ENCODE assay signal across 30 cellular contexts in genomic region chr13:45433381-45433790, GRCh38. TPM values are rescaled to one million over a fixed set of nuclear protein-coding genes. Genes with fewer than 3 reads are reported as not detected.
DNase-seq lines count a peak whose midpoint lies in the region; ATAC-seq, FAIRE-seq and TF ChIP-seq lines count a peak whose summit lies in the region.
"Had no signal": no experiment of that assay in that cellular context is flagged by ENCODE, and none has a peak within 500 bp of the region (broad histone marks: within the 10 kb centered on the region; RNA-seq: fewer than 3 reads in every experiment).

No MANE protein-coding gene starts in this region.

- H3K4me1 Mint-ChIP-seq in neural progenitor cell (peaks cover 6% of the 10 kb centered on the region), Calu3 (ENCODE audit: low read depth, unreplicated experiment) (no peaks in the 10 kb centered on the region)

- H3K9me3 ChIP-seq in right cardiac atrium (ENCODE audit: control insufficient read depth, low read length) (no peaks in the 10 kb centered on the region), neural progenitor cell (ENCODE audit: low read depth) (no peaks in the 10 kb centered on the region), transverse colon (no peaks in the 10 kb centered on the region)
- H3K9me3 ChIP-seq: mucosa of descending colon, tibial artery had no signal

- TF ChIP-seq EP300 in transverse colon (IDR thresholded peaks at IDR 0.05; ENCODE audit: low read depth): no peak

- H3K4me3 Mint-ChIP-seq in neural progenitor cell: no peak overlapping the region
- no peak overlapping the region for H3K4me3 Mint-ChIP-seq in Calu3 (ENCODE audit: low read depth, unreplicated experiment)
- H3K4me3 Mint-ChIP-seq: activated CD4-positive, alpha-beta memory T cell treated with anti-CD3 and anti-CD28 coated beads, Interleukin-2, amount 10 ng/mL, durations not matched to agents 7 days and 5 days; effector memory CD8-positive, alpha-beta T cell; T-helper 1 cell treated with Interleukin-12 subunit alpha and Interleukin-12 subunit beta and Interleukin-4 antibody, amounts not matched to agents 30 μg/mL and 1 μg/mL, for 36 hours had no signal

- FAIRE-seq in D721Med (lab: Jason Lieb, UNC): no peak
- FAIRE-seq: bronchial epithelial cell, frontal cortex had no signal

- no peaks in the 10 kb centered on the region for H3K36me3 Mint-ChIP-seq in neural progenitor cell
- no peaks in the 10 kb centered on the region for H3K36me3 Mint-ChIP-seq in Calu3 (ENCODE audit: insufficient read depth, unreplicated experiment)

- DNase-seq in Right ventricle myocardium inferior (ENCODE audit: missing footprints) (no peak), cardiac septum (ENCODE audit: low spot score) (no peak), right cardiac atrium (no peak), neural progenitor cell (ENCODE audit: low spot score) (no peak), transverse colon (no peak), Calu3 (no peak), D721Med (ENCODE audit: insufficient read length, low spot score) (no peak)
- DNase-seq: 8988T; activated CD4-positive, alpha-beta memory T cell treated with anti-CD3 and anti-CD28 coated beads, Interleukin-2, amount 10 ng/mL, durations not matched to agents 7 days and 5 days; activated CD4-positive, alpha-beta T cell treated with anti-CD3 and anti-CD28 coated beads for 1 hour; activated CD8-positive, alpha-beta memory T cell treated with anti-CD3 and anti-CD28 coated beads, Interleukin-2, amount 50 U/mL, for 48 hours; activated naive CD4-positive, alpha-beta T cell treated with anti-CD3 and anti-CD28 coated beads, Interleukin-2, amount 50 U/mL, for 16 hours; effector memory CD8-positive, alpha-beta T cell; H7; mucosa of descending colon; NCI-H146; NCI-H2107; NCI-H446; NCI-H774; posterior cingulate gyrus; stimulated activated naive CD8-positive, alpha-beta T cell treated with anti-CD3 and anti-CD28 coated beads, Interleukin-15, Interleukin-2, amounts not matched to agents 100 U/mL and 50 U/mL, for 24 hours; tibial artery had no signal

- no peaks in the 10 kb centered on the region for H3F3A ChIP-seq in neural progenitor cell (ENCODE audit: low read depth)

- H3K4me3 ChIP-seq in right cardiac atrium (ENCODE audit: low read length) (no peak overlapping the region), neural progenitor cell (no peak overlapping the region), transverse colon (no peak overlapping the region)
- H3K4me3 ChIP-seq: coronary artery, lung, mucosa of descending colon, SK-N-MC, tibial artery had no signal

- no peak overlapping the region for H3K4me2 ChIP-seq in neural progenitor cell
- H3K4me2 ChIP-seq: KMS-11 had no signal

- no peaks in the 10 kb centered on the region for H4K20me1 ChIP-seq in neural progenitor cell (ENCODE audit: low read depth)

- H2AFZ ChIP-seq in neural progenitor cell (replicated peaks): no peak overlapping the region

- no peak for TF ChIP-seq POLR2A in transverse colon (IDR thresholded peaks at IDR 0.05)

- BruUV-seq in Calu3 (replicated peaks; lab: Mats Ljungman, UMichigan): no TSS peak

- WGBS in right cardiac atrium: 45% methylated on average over 5 of the region's 5 CpGs
- 41 to 48% methylated on average over 2 to 5 of the region's 5 CpGs for WGBS in transverse colon (ENCODE audit: low coverage in 1 of 2), 2 donors

- no peaks in the 10 kb centered on the region for H3K4me1 ChIP-seq in right cardiac atrium (ENCODE audit: control insufficient read depth, insufficient read depth, low read length)
- no peaks in the 10 kb centered on the region for H3K4me1 ChIP-seq in neural progenitor cell
- peaks cover 0 to 14% (median 1%) of the 10 kb centered on the region in 4 donors for H3K4me1 ChIP-seq in transverse colon
- H3K4me1 ChIP-seq: tibial artery had no signal

- H3K27ac ChIP-seq in right cardiac atrium (ENCODE audit: low read length) (peak overlapping the region; percentile 67), neural progenitor cell (no peak overlapping the region), transverse colon (peak overlapping the region; percentile 1 to 41 (median 30))
- H3K27ac ChIP-seq: coronary artery, KMS-11, SK-N-MC, tibial artery had no signal

- CTCF ChIA-PET in Calu3 (lab: Charles Lee): no interaction called here

- H3K27me3 ChIP-seq in right cardiac atrium (ENCODE audit: control insufficient read depth, insufficient read depth) (no peaks in the 10 kb centered on the region), neural progenitor cell (no peaks in the 10 kb centered on the region), transverse colon (no peaks in the 10 kb centered on the region)
- H3K27me3 ChIP-seq: tibial artery had no signal

- intact Hi-C loops in Right ventricle myocardium inferior (cut with DNase I): no loop called here
- intact Hi-C loops in cardiac septum (cut with DNase I): no loop called here
- intact Hi-C loops in right cardiac atrium (cut with DNase I): no loop called here
- intact Hi-C loops in transverse colon (cut with DNase I; ENCODE audit: low total_unique reads): no loop called here
- intact Hi-C loops in Calu3 (cut with micrococcal nuclease; ENCODE audit: unreplicated experiment): no loop called here

- no peaks in the 10 kb centered on the region for H3K79me2 ChIP-seq in neural progenitor cell (ENCODE audit: low read depth)

- no peak overlapping the region for H3K9ac ChIP-seq in neural progenitor cell
- H3K9ac ChIP-seq: KMS-11 had no signal

- H3K27ac Mint-ChIP-seq in neural progenitor cell: peak overlapping the region; percentile 57
- no peak overlapping the region for H3K27ac Mint-ChIP-seq in Calu3 (ENCODE audit: unreplicated experiment)
- H3K27ac Mint-ChIP-seq: activated CD4-positive, alpha-beta memory T cell treated with anti-CD3 and anti-CD28 coated beads, Interleukin-2, amount 10 ng/mL, durations not matched to agents 7 days and 5 days; effector memory CD8-positive, alpha-beta T cell; T-helper 1 cell treated with Interleukin-12 subunit alpha and Interleukin-12 subunit beta and Interleukin-4 antibody, amounts not matched to agents 30 μg/mL and 1 μg/mL, for 36 hours had no signal

- TF ChIP-seq CTCF in neural progenitor cell (IDR thresholded peaks at IDR 0.05) (no peak), transverse colon (IDR thresholded peaks at IDR 0.05) (no peak), Calu3 (IDR thresholded peaks at IDR 0.05; ENCODE audit: unreplicated experiment) (no peak), D721Med (IDR thresholded peaks at IDR 0.05; ENCODE audit: insufficient read depth, missing control alignments) (no peak)

- ATAC-seq in Right ventricle myocardium inferior: peak; percentile 66
- peak; percentile 49 to 74 for ATAC-seq in right cardiac atrium
- no peak for ATAC-seq in HG03095 (IDR thresholded peaks at IDR 0.05; ENCODE audit: unreplicated experiment)
- ATAC-seq: effector memory CD8-positive, alpha-beta T cell; mucosa of descending colon; stimulated activated naive CD8-positive, alpha-beta T cell treated with anti-CD3 and anti-CD28 coated beads, Interleukin-15, Interleukin-2, amounts not matched to agents 100 U/mL and 50 U/mL, for 24 hours had no signal

- in situ Hi-C loops in transverse colon (cut with MboI; ENCODE audit: low pct_ligation_motif_present in 1 of 4, low pct_unique_long_range_greater_than_20kb in 1 of 4, low sequenced_read_pairs in 3 of 4): no loop called here

- no peaks in the 10 kb centered on the region for H3K36me3 ChIP-seq in neural progenitor cell
- no peaks in the 10 kb centered on the region for H3K36me3 ChIP-seq in transverse colon
- H3K36me3 ChIP-seq: tibial artery had no signal

- H3K27me3 Mint-ChIP-seq in neural progenitor cell (ENCODE audit: insufficient read depth, low read depth) (no peaks in the 10 kb centered on the region), Calu3 (ENCODE audit: unreplicated experiment) (no peaks in the 10 kb centered on the region)
- H3K27me3 Mint-ChIP-seq: activated CD4-positive, alpha-beta memory T cell treated with anti-CD3 and anti-CD28 coated beads, Interleukin-2, amount 10 ng/mL, durations not matched to agents 7 days and 5 days; effector memory CD8-positive, alpha-beta T cell had no signal

- H3K9me3 Mint-ChIP-seq in neural progenitor cell (no peaks in the 10 kb centered on the region), Calu3 (ENCODE audit: low read depth, unreplicated experiment) (no peaks in the 10 kb centered on the region)
- H3K9me3 Mint-ChIP-seq: activated CD4-positive, alpha-beta memory T cell treated with anti-CD3 and anti-CD28 coated beads, Interleukin-2, amount 10 ng/mL, durations not matched to agents 7 days and 5 days; effector memory CD8-positive, alpha-beta T cell; T-helper 1 cell treated with Interleukin-12 subunit alpha and Interleukin-12 subunit beta and Interleukin-4 antibody, amounts not matched to agents 30 μg/mL and 1 μg/mL, for 36 hours had no signal

RNA-seq across cellular contexts. Expression of gene SLC25A30, which starts 15.2 kb away (rescaled TPM):
- total RNA-seq in Right ventricle myocardium inferior (150 TPM), cardiac septum (83.4 TPM), right cardiac atrium (10 to 100 TPM; 54.9 to 72.2 (median 63.7) TPM), neural progenitor cell (ENCODE audit: low replicate concordance) (5.3 and 6.8 TPM in 2 replicates), transverse colon (10 to 100 TPM in 1 of 4 donors, 1 to 10 TPM in 3; 2.4 to 15.6 (median 6.5) TPM), Calu3 (2022) (16.6 and 18.2 TPM in 2 replicates)
- polyA plus RNA-seq in right cardiac atrium: 29.8 TPM

RNA-seq across cellular contexts. Expression of gene COG3, which starts 31.4 kb away (rescaled TPM):
- total RNA-seq in Right ventricle myocardium inferior (12.3 TPM), cardiac septum (16.5 TPM), right cardiac atrium (10 to 100 TPM; 16.2 to 23.9 (median 17.9) TPM), neural progenitor cell (ENCODE audit: low replicate concordance) (26.2 and 36.0 TPM in 2 replicates), transverse colon (100 to 1,000 TPM in 1 of 4 donors, 10 to 100 TPM in 3; 38.2 to 103 (median 58.5) TPM), Calu3 (2022) (18.4 and 21.6 TPM in 2 replicates)
- polyA plus RNA-seq in right cardiac atrium: 10.4 TPM
